Comparison of ENCODE assay signal across 10 cellular contexts in the genomic region with DNA sequence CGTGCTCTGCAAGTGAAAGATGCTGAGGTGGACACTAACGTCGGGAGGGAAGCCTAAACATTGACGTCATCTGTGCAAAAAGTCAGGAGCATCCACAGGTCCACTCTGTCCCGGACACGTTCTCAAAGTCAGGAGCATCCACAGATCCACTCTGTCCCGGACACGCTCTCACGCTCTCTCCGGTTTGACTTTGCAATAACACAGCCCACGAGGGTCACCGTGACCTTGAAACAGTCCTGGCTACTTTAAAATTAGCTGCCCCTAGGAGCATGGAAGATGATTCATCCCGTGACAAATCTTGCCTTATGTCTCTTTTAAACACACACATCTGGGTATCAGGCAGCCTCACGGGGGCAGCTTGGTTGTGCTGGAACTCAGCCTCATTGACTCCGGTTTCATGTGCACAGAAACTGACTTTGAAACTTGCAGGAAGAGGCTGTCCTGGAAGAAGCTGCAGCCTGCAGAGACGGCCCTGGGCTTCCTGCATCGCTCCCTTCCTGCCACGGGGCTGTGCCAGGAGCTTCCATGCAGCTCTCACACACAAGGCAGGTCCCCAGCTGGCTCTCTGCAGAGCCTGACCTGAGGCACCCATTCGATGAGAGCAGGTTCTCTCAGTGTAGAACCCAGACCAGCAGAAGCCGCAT. TPM values are rescaled to one million over a fixed set of nuclear protein-coding genes. Genes with fewer than 3 reads are reported as not detected.
DNase-seq lines count a peak whose midpoint lies in the region; ATAC-seq, FAIRE-seq and TF ChIP-seq lines count a peak whose summit lies in the region.
"Had no signal": no experiment of that assay in that cellular context is flagged by ENCODE, and none has a peak within 500 bp of the region (broad histone marks: within the 10 kb centered on the region; RNA-seq: fewer than 3 reads in every experiment).

No MANE protein-coding gene starts in this region.

- H3K27me3 Mint-ChIP-seq in CD14-positive monocyte (ENCODE audit: low read depth in 3 of 3) = peaks cover 3 to 14% (median 12%) of the 10 kb centered on the region in 3 donors
- peaks cover 48 to 87% of the 10 kb centered on the region in 2 donors for H3K27me3 Mint-ChIP-seq in effector memory CD8-positive, alpha-beta T cell

- H3K4me3 Mint-ChIP-seq in CD14-positive monocyte = no peak overlapping the region
- H3K4me3 Mint-ChIP-seq in effector memory CD8-positive, alpha-beta T cell = no peak overlapping the region

- WGBS in pancreas, 2 donors = 34 to 40% methylated on average over 20 of the region's 20 CpGs

- H3K9me3 Mint-ChIP-seq in CD14-positive monocyte = peaks cover 0 to 2% (median 0%) of the 10 kb centered on the region in 7 donors
- H3K9me3 Mint-ChIP-seq in effector memory CD8-positive, alpha-beta T cell = no peaks in the 10 kb centered on the region

- H3K27ac ChIP-seq in RWPE1 (peak overlapping the region; percentile 21; the same call in 1 of the 2 replicates), pancreas (no peak overlapping the region)
- H3K27ac ChIP-seq: KMS-11 had no signal

- no peak overlapping the region for H3K27ac Mint-ChIP-seq in CD14-positive monocyte
- H3K27ac Mint-ChIP-seq in effector memory CD8-positive, alpha-beta T cell = no peak overlapping the region

- TF ChIP-seq CTCF in CD14-positive monocyte (IDR thresholded peaks at IDR 0.05) = no peak
- 0 out of 2 replicates have a peak, but pooled peaks have one; percentile 14 for TF ChIP-seq CTCF in RWPE1 (conservative IDR thresholded peaks at IDR 0.05; ENCODE audit: low read depth)
- peak; percentile 27 for TF ChIP-seq CTCF in fibroblast of the aortic adventitia (IDR thresholded peaks at IDR 0.05; ENCODE audit: insufficient read depth, low read length)
- no peak for TF ChIP-seq CTCF in pancreas (IDR thresholded peaks at IDR 0.05)

- H3K36me3 ChIP-seq in pancreas = no peaks in the 10 kb centered on the region

- no peak for FAIRE-seq in pancreas (lab: Jason Lieb, UNC)
- FAIRE-seq: GM12878 had no signal

- ATAC-seq in pancreas (peak; percentile 41 to 64 (median 60)), GM18868 (IDR thresholded peaks at IDR 0.05; ENCODE audit: unreplicated experiment) (no peak), HG03520 (IDR thresholded peaks at IDR 0.05; ENCODE audit: unreplicated experiment) (no peak)
- no peak for ATAC-seq in effector memory CD8-positive, alpha-beta T cell (replicated peaks)
- ATAC-seq: GM12878 had no signal

- H3K27me3 ChIP-seq in pancreas = no peaks in the 10 kb centered on the region

- POLR2A ChIA-PET in RWPE1 (lab: Yijun Ruan, JAX; ENCODE audit: low non-redundant PET) = no interaction called here

- H3K4me1 ChIP-seq in pancreas = no peaks in the 10 kb centered on the region

- H3K4me3 ChIP-seq in fibroblast of the aortic adventitia (ENCODE audit: low read depth, low read length) = no peak overlapping the region
- no peak overlapping the region for H3K4me3 ChIP-seq in pancreas
- H3K4me3 ChIP-seq: GM12878 had no signal

- no peaks in the 10 kb centered on the region for H3K36me3 Mint-ChIP-seq in CD14-positive monocyte
- peaks cover 8% of the 10 kb centered on the region for H3K36me3 Mint-ChIP-seq in effector memory CD8-positive, alpha-beta T cell (ENCODE audit: insufficient read depth)

- H3K9me3 ChIP-seq in pancreas = no peaks in the 10 kb centered on the region

- intact Hi-C loops in CD14-positive monocyte (cut with micrococcal nuclease) (no loop called here), pancreas (cut with DNase I) (no loop called here)

- peak; percentile 3 for DNase-seq in CD14-positive monocyte (ENCODE audit: low spot score)
- DNase-seq in RWPE1 (ENCODE audit: low spot score) = no peak
- peak; percentile 87 for DNase-seq in fibroblast of the aortic adventitia (ENCODE audit: low read depth)
- peak in 5 of 6 donors; percentile 11 to 61 (median 37) for DNase-seq in pancreas
- no peak for DNase-seq in activated CD4-positive, alpha-beta T cell treated with anti-CD3 and anti-CD28 coated beads for 1 hour
- no peak for DNase-seq in effector memory CD8-positive, alpha-beta T cell

- CTCF ChIA-PET in RWPE1 (lab: Yijun Ruan, JAX) = interaction anchor here (0.6 to 1.2 kb wide), 4 partner anchors 20 to 123 kb away, joined by 3 to 7 read pairs (median 4); no protein-coding TSS in a partner anchor

- no peaks in the 10 kb centered on the region for H3K4me1 Mint-ChIP-seq in CD14-positive monocyte
- H3K4me1 Mint-ChIP-seq in effector memory CD8-positive, alpha-beta T cell (ENCODE audit: low read depth in 2 of 2) = no peaks in the 10 kb centered on the region

RNA-seq across cellular contexts. Expression of a gene that starts 18.1 kb away (rescaled TPM):
- 1 to 10 TPM in 1 of 2 donors, under 1 TPM in 1; 0.80 to 1.1 TPM for polyA plus RNA-seq in CD14-positive monocyte
- 56.5 and 57.9 TPM in 2 replicates for total RNA-seq in fibroblast of the aortic adventitia (ENCODE audit: low replicate concordance)
- total RNA-seq in pancreas = 10 to 100 TPM; 38.7 to 93.0 (median 62.4) TPM
- 100 to 1,000 TPM; 285 to 301 TPM for polyA plus RNA-seq in pancreas

Comparison
In these comparisons a context has a peak if more than half of its experiments do, and no peak if none do; other contexts are left out.
1. DNase-seq: peak in CD14-positive monocyte (single experiment), fibroblast of the aortic adventitia (single experiment) and pancreas (5 of 6); none in RWPE1 (single experiment), activated CD4-positive, alpha-beta T cell treated with anti-CD3 and anti-CD28 coated beads for 1 hour (single experiment) and effector memory CD8-positive, alpha-beta T cell (0 of 3).
2. CTCF ChIP-seq: peak in RWPE1 (single experiment) and fibroblast of the aortic adventitia (single experiment); none in CD14-positive monocyte (single experiment) and pancreas (0 of 4).
3. ATAC-seq: peak in pancreas (4 of 4); none in GM18868 (single experiment), HG03520 (single experiment) and effector memory CD8-positive, alpha-beta T cell (single experiment).